In genomic region chr10:1036341-1036791, GRCh38 we compare ENCODE assay signal across 9 cellular contexts. TPM values are rescaled to one million over a fixed set of nuclear protein-coding genes. Genes with fewer than 3 reads are reported as not detected.
DNase-seq lines count a peak whose midpoint lies in the region; ATAC-seq, FAIRE-seq and TF ChIP-seq lines count a peak whose summit lies in the region.
"Had no signal": no experiment of that assay in that cellular context is flagged by ENCODE, and none has a peak within 500 bp of the region (broad histone marks: within the 10 kb centered on the region; RNA-seq: fewer than 3 reads in every experiment).

No MANE protein-coding gene starts in this region.

- no peaks in the 10 kb centered on the region for H3K9me2 ChIP-seq in GM23338 (ENCODE audit: insufficient read depth)

- H3K36me3 ChIP-seq in GM23338 (ENCODE audit: insufficient read depth) (peaks cover 20% of the 10 kb centered on the region), HepG2 (replicated peaks in 1 of 2; ENCODE audit: control insufficient read depth in 1 of 2, insufficient read depth in 2 of 2, low read length in 2 of 2) (peaks cover 4 to 11% of the 10 kb centered on the region in 2 experiments; a peak in 3 of 5 replicates)

- H3K9ac ChIP-seq in HepG2 (ENCODE audit: insufficient read depth, low read depth, low read length): no peak overlapping the region

- H3K79me2 ChIP-seq in GM23338 (replicated peaks; ENCODE audit: insufficient read depth) (0 out of 2 replicates have a peak, but pooled peaks cover 2% of the 10 kb centered on the region), HepG2 (ENCODE audit: insufficient read depth, low read length) (no peaks in the 10 kb centered on the region)

- peak overlapping the region; percentile 69; the same call in 1 of the 2 replicates for H3K27ac ChIP-seq in GM23338 (ENCODE audit: low read depth)
- H3K27ac ChIP-seq in HepG2 (ENCODE audit: extremely low read length, insufficient read depth, low read length): no peak overlapping the region

- TF ChIP-seq CTCF in GM23338 (conservative IDR thresholded peaks at IDR 0.05; ENCODE audit: low read depth in 2 of 2): no peak
- no peak for TF ChIP-seq CTCF in HepG2 (CRISPR knock-in tag; IDR thresholded peaks at IDR 0.05)

- 77% methylated on average over 14 of the region's 14 CpGs for WGBS in HepG2 (ENCODE audit: low lambda C conversion rate)

- H3K9me3 ChIP-seq in HepG2 (ENCODE audit: low read length): no peaks in the 10 kb centered on the region

- in situ Hi-C loops in HepG2 (cut with HindIII; ENCODE audit: extremely low pct_ligation_motif_present, low pct_unique_long_range_greater_than_20kb): no loop called here

- CTCF ChIA-PET in HepG2 (lab: Yijun Ruan, JAX; ENCODE audit: low intra/inter-chr PET ratio, low total read pairs): no interaction called here

- H3K4me1 ChIP-seq in GM23338 (ENCODE audit: insufficient read depth) (no peaks in the 10 kb centered on the region), HepG2 (ENCODE audit: insufficient read depth, low read length) (no peaks in the 10 kb centered on the region)

- H3K4me3 Mint-ChIP-seq in GM23338: no peak overlapping the region
- H3K4me3 Mint-ChIP-seq in T-helper 1 cell treated with Interleukin-12 subunit alpha and Interleukin-12 subunit beta and Interleukin-4 antibody, amounts not matched to agents 30 μg/mL and 1 μg/mL, for 36 hours: no peak overlapping the region

- H3K4me3 ChIP-seq in GM23338 (no peak overlapping the region), HepG2 (replicated peaks in 1 of 3; ENCODE audit: insufficient read depth in 1 of 3, low read depth in 2 of 3, low read length in 3 of 3) (no peak overlapping the region)

- H3K4me1 Mint-ChIP-seq in GM23338: peaks cover 9% of the 10 kb centered on the region; the same call in 2 of the 3 replicates
- peaks cover 14% of the 10 kb centered on the region for H3K4me1 Mint-ChIP-seq in T-helper 1 cell treated with Interleukin-12 subunit alpha and Interleukin-12 subunit beta and Interleukin-4 antibody, amounts not matched to agents 30 μg/mL and 1 μg/mL, for 36 hours (ENCODE audit: low read depth)

- H3K9me3 Mint-ChIP-seq in GM23338: no peaks in the 10 kb centered on the region
- no peaks in the 10 kb centered on the region for H3K9me3 Mint-ChIP-seq in T-helper 1 cell treated with Interleukin-12 subunit alpha and Interleukin-12 subunit beta and Interleukin-4 antibody, amounts not matched to agents 30 μg/mL and 1 μg/mL, for 36 hours

- H3K4me2 ChIP-seq in GM23338 (no peak overlapping the region), HepG2 (ENCODE audit: low read depth, low read length) (no peak overlapping the region)

- TF ChIP-seq EP300 in HepG2 (IDR thresholded peaks at IDR 0.05; ENCODE audit: low read depth in 2 of 2, low read length in 2 of 2) (no peak), HepG2 (CRISPR knock-in tag; IDR thresholded peaks at IDR 0.05; ENCODE audit: borderline replicate concordance) (no peak)

- ATAC-seq in GM18499 (IDR thresholded peaks at IDR 0.05; ENCODE audit: insufficient read depth, unreplicated experiment) (peak; percentile 75), GM23338 (no peak), HepG2 (peak; percentile 55), left ventricle myocardium superior (no peak)

- H3K36me3 Mint-ChIP-seq in GM23338 (ENCODE audit: low read depth): peaks cover 18% of the 10 kb centered on the region
- H3K36me3 Mint-ChIP-seq in T-helper 1 cell treated with Interleukin-12 subunit alpha and Interleukin-12 subunit beta and Interleukin-4 antibody, amounts not matched to agents 30 μg/mL and 1 μg/mL, for 36 hours (ENCODE audit: low read depth): peaks cover 19% of the 10 kb centered on the region

- no peak for TF ChIP-seq RAD21 in HepG2 (CRISPR knock-in tag; IDR thresholded peaks at IDR 0.05)

- peaks cover 19% of the 10 kb centered on the region for H3F3A ChIP-seq in GM23338 (replicated peaks; ENCODE audit: low read depth)

- BruUV-seq in HepG2 (replicated peaks; lab: Mats Ljungman, UMichigan): no TSS peak

- H3K27ac Mint-ChIP-seq in GM23338: peak overlapping the region; percentile 37; the same call in 1 of the 2 replicates
- H3K27ac Mint-ChIP-seq in T-helper 1 cell treated with Interleukin-12 subunit alpha and Interleukin-12 subunit beta and Interleukin-4 antibody, amounts not matched to agents 30 μg/mL and 1 μg/mL, for 36 hours: peak overlapping the region; percentile 31

- no peaks in the 10 kb centered on the region for H3K27me3 Mint-ChIP-seq in GM23338 (ENCODE audit: insufficient read depth, low read depth, poor library complexity)
- no peaks in the 10 kb centered on the region for H3K27me3 Mint-ChIP-seq in T-helper 1 cell treated with Interleukin-12 subunit alpha and Interleukin-12 subunit beta and Interleukin-4 antibody, amounts not matched to agents 30 μg/mL and 1 μg/mL, for 36 hours (ENCODE audit: low read depth)

- intact Hi-C loops in HepG2 (cut with micrococcal nuclease; ENCODE audit: unreplicated experiment) (no loop called here), left ventricle myocardium superior (cut with micrococcal nuclease) (no loop called here)

- no peak for TF ChIP-seq POLR2A in HepG2 (IDR thresholded peaks at IDR 0.05; ENCODE audit: insufficient read depth in 1 of 2, low read depth in 2 of 2, low read length in 2 of 2)

- no peaks in the 10 kb centered on the region for H3K27me3 ChIP-seq in GM23338 (ENCODE audit: insufficient read depth)
- no peaks in the 10 kb centered on the region for H3K27me3 ChIP-seq in HepG2 (ENCODE audit: control insufficient read depth in 1 of 2, insufficient read depth in 2 of 2, low read length in 2 of 2)

- DNase-seq in GM23338 (ENCODE audit: low spot score) (no peak), HepG2 (ENCODE audit: low spot score) (no peak), left ventricle myocardium superior (no peak), NCI-H2171 (lab: John Stamatoyannopoulos, UW) (no peak), NCI-H446 treated with DMSO at 0.1 percent for 48 hours (lab: John Stamatoyannopoulos, UW) (no peak), NCI-H748 treated with DMSO at 0.1 percent for 48 hours (lab: John Stamatoyannopoulos, UW) (no peak)

- POLR2A ChIA-PET in HepG2 (lab: Yijun Ruan, JAX): no interaction called here

- H2AFZ ChIP-seq in GM23338 (no peak overlapping the region), HepG2 (ENCODE audit: low read length) (no peak overlapping the region)

- FAIRE-seq in HepG2 (lab: Jason Lieb, UNC): no peak
- FAIRE-seq: colon had no signal

- H4K20me1 ChIP-seq in GM23338 (replicated peaks; ENCODE audit: insufficient read depth): peaks cover 21% of the 10 kb centered on the region
- H4K20me1 ChIP-seq in HepG2 (ENCODE audit: insufficient read depth, low read length): 0 out of 2 replicates have a peak, but pooled peaks cover 11% of the 10 kb centered on the region

RNA-seq across cellular contexts. Expression of gene IDI2, which starts 10.7 kb away (rescaled TPM):
- not detected in 2 replicates for total RNA-seq in GM23338 (2014; rRNA removed; shearing (Covaris generic))
- polyA plus RNA-seq in GM23338 (2016; fragmentation: Nextera tagmentation; extraction: Ambion mirVana) (not detected in 2 replicates), HepG2 (2011; rRNA removed) (not detected in 2 replicates)
- total RNA-seq in HepG2 (2016; rRNA removed; fragmentation: Illumina TruSeq; extraction: Trizol) (not detected in 2 replicates), left ventricle myocardium superior (not detected)
- not detected in 2 replicates for total RNA-seq in HepG2 (2016; cell fraction: cytosol; rRNA removed; fragmentation: Illumina TruSeq; extraction: Trizol; ENCODE audit: low read depth)
- not detected in 2 replicates for total RNA-seq in HepG2 (2016; cell fraction: insoluble cytoplasmic fraction; rRNA removed; fragmentation: Illumina TruSeq; extraction: Trizol)
- not detected in 2 replicates for total RNA-seq in HepG2 (2016; cell fraction: membrane; rRNA removed; fragmentation: Illumina TruSeq; extraction: Trizol)
- total RNA-seq in HepG2 (2016; cell fraction: nucleus; rRNA removed; fragmentation: Illumina TruSeq; extraction: Trizol): not detected in 2 replicates
- not detected in 2 replicates for polyA plus RNA-seq in HepG2 (2011; cell fraction: cytosol; rRNA removed)
- not detected in 2 replicates for polyA plus RNA-seq in HepG2 (2011; cell fraction: nucleus; rRNA removed)
- not detected in 2 replicates for polyA plus RNA-seq in HepG2 (2012)
- not detected in 2 replicates for polyA plus RNA-seq in HepG2 (2016; cell fraction: cytosol; fragmentation: Illumina TruSeq; extraction: Trizol; ENCODE audit: low read depth)
- polyA plus RNA-seq in HepG2 (2016; cell fraction: insoluble cytoplasmic fraction; fragmentation: Illumina TruSeq; extraction: Trizol; ENCODE audit: low read depth): not detected in 2 replicates
- polyA plus RNA-seq in HepG2 (2016; cell fraction: membrane; fragmentation: Illumina TruSeq; extraction: Trizol; ENCODE audit: low read depth): not detected in 2 replicates
- not detected in 2 replicates for polyA plus RNA-seq in HepG2 (2016; cell fraction: nucleus; fragmentation: Illumina TruSeq; extraction: Trizol; ENCODE audit: insufficient read depth, low read depth)
- not detected in 2 replicates for polyA minus RNA-seq in HepG2 (2011; rRNA and poly(A)+ RNA removed; ENCODE audit: low replicate concordance)
- not detected in 2 replicates for polyA minus RNA-seq in HepG2 (2011; cell fraction: cytosol; rRNA and poly(A)+ RNA removed)
- polyA minus RNA-seq in HepG2 (2011; cell fraction: nucleus; rRNA and poly(A)+ RNA removed): not detected in 2 replicates

RNA-seq across cellular contexts. Expression of gene IDI1, which starts 12.6 kb away (rescaled TPM):
- 147 and 154 TPM in 2 replicates for total RNA-seq in GM23338 (2014; rRNA removed; shearing (Covaris generic))
- polyA plus RNA-seq in GM23338 (2016; fragmentation: Nextera tagmentation; extraction: Ambion mirVana): 99.0 and 119 TPM in 2 replicates
- 145 and 247 TPM in 2 replicates for total RNA-seq in HepG2 (2016; rRNA removed; fragmentation: Illumina TruSeq; extraction: Trizol)
- 30.6 and 36.4 TPM in 2 replicates for total RNA-seq in HepG2 (2016; cell fraction: cytosol; rRNA removed; fragmentation: Illumina TruSeq; extraction: Trizol; ENCODE audit: low read depth)
- 151 and 249 TPM in 2 replicates for total RNA-seq in HepG2 (2016; cell fraction: insoluble cytoplasmic fraction; rRNA removed; fragmentation: Illumina TruSeq; extraction: Trizol)
- total RNA-seq in HepG2 (2016; cell fraction: membrane; rRNA removed; fragmentation: Illumina TruSeq; extraction: Trizol): 51.4 and 56.7 TPM in 2 replicates
- total RNA-seq in HepG2 (2016; cell fraction: nucleus; rRNA removed; fragmentation: Illumina TruSeq; extraction: Trizol): 95.7 and 98.8 TPM in 2 replicates
- 44.4 and 56.6 TPM in 2 replicates for polyA plus RNA-seq in HepG2 (2011; rRNA removed)
- polyA plus RNA-seq in HepG2 (2011; cell fraction: cytosol; rRNA removed): 17.6 and 37.3 TPM in 2 replicates
- 43.0 and 68.2 TPM in 2 replicates for polyA plus RNA-seq in HepG2 (2011; cell fraction: nucleus; rRNA removed)
- polyA plus RNA-seq in HepG2 (2012): 95.0 and 101 TPM in 2 replicates
- polyA plus RNA-seq in HepG2 (2016; cell fraction: cytosol; fragmentation: Illumina TruSeq; extraction: Trizol; ENCODE audit: low read depth): 11.6 and 13.1 TPM in 2 replicates
- polyA plus RNA-seq in HepG2 (2016; cell fraction: insoluble cytoplasmic fraction; fragmentation: Illumina TruSeq; extraction: Trizol; ENCODE audit: low read depth): 253 and 286 TPM in 2 replicates
- polyA plus RNA-seq in HepG2 (2016; cell fraction: membrane; fragmentation: Illumina TruSeq; extraction: Trizol; ENCODE audit: low read depth): 34.8 and 35.9 TPM in 2 replicates
- 142 and 155 TPM in 2 replicates for polyA plus RNA-seq in HepG2 (2016; cell fraction: nucleus; fragmentation: Illumina TruSeq; extraction: Trizol; ENCODE audit: insufficient read depth, low read depth)
- polyA minus RNA-seq in HepG2 (2011; rRNA and poly(A)+ RNA removed; ENCODE audit: low replicate concordance): 13.6 and 22.4 TPM in 2 replicates
- polyA minus RNA-seq in HepG2 (2011; cell fraction: cytosol; rRNA and poly(A)+ RNA removed): 13.5 and 22.8 TPM in 2 replicates
- 43.5 and 60.7 TPM in 2 replicates for polyA minus RNA-seq in HepG2 (2011; cell fraction: nucleus; rRNA and poly(A)+ RNA removed)
- 15.8 TPM for total RNA-seq in left ventricle myocardium superior

RNA-seq across cellular contexts. Expression of gene WDR37, which starts 19.8 kb away (rescaled TPM):
- total RNA-seq in GM23338 (2014; rRNA removed; shearing (Covaris generic)): 9.7 and 10.2 TPM in 2 replicates
- polyA plus RNA-seq in GM23338 (2016; fragmentation: Nextera tagmentation; extraction: Ambion mirVana) (6.0 TPM in 2 replicates), HepG2 (2011; rRNA removed) (7.5 and 8.6 TPM in 2 replicates)
- total RNA-seq in HepG2 (2016; rRNA removed; fragmentation: Illumina TruSeq; extraction: Trizol) (5.4 and 5.9 TPM in 2 replicates), left ventricle myocardium superior (35.0 TPM)
- total RNA-seq in HepG2 (2016; cell fraction: cytosol; rRNA removed; fragmentation: Illumina TruSeq; extraction: Trizol; ENCODE audit: low read depth): 14.4 and 16.4 TPM in 2 replicates
- total RNA-seq in HepG2 (2016; cell fraction: insoluble cytoplasmic fraction; rRNA removed; fragmentation: Illumina TruSeq; extraction: Trizol): 4.7 and 6.1 TPM in 2 replicates
- 8.1 and 8.5 TPM in 2 replicates for total RNA-seq in HepG2 (2016; cell fraction: membrane; rRNA removed; fragmentation: Illumina TruSeq; extraction: Trizol)
- 7.7 and 7.8 TPM in 2 replicates for total RNA-seq in HepG2 (2016; cell fraction: nucleus; rRNA removed; fragmentation: Illumina TruSeq; extraction: Trizol)
- polyA plus RNA-seq in HepG2 (2011; cell fraction: cytosol; rRNA removed): 5.3 TPM in 2 replicates
- 19.8 and 22.5 TPM in 2 replicates for polyA plus RNA-seq in HepG2 (2011; cell fraction: nucleus; rRNA removed)
- 6.1 and 6.9 TPM in 2 replicates for polyA plus RNA-seq in HepG2 (2012)
- 0.37 and 0.41 TPM in 2 replicates for polyA plus RNA-seq in HepG2 (2016; cell fraction: cytosol; fragmentation: Illumina TruSeq; extraction: Trizol; ENCODE audit: low read depth)
- 4.6 and 5.8 TPM in 2 replicates for polyA plus RNA-seq in HepG2 (2016; cell fraction: insoluble cytoplasmic fraction; fragmentation: Illumina TruSeq; extraction: Trizol; ENCODE audit: low read depth)
- polyA plus RNA-seq in HepG2 (2016; cell fraction: membrane; fragmentation: Illumina TruSeq; extraction: Trizol; ENCODE audit: low read depth): 1.1 and 1.2 TPM in 2 replicates
- polyA plus RNA-seq in HepG2 (2016; cell fraction: nucleus; fragmentation: Illumina TruSeq; extraction: Trizol; ENCODE audit: insufficient read depth, low read depth): 16.0 TPM in 2 replicates
- 39.9 and 41.7 TPM in 2 replicates for polyA minus RNA-seq in HepG2 (2011; rRNA and poly(A)+ RNA removed; ENCODE audit: low replicate concordance)
- polyA minus RNA-seq in HepG2 (2011; cell fraction: cytosol; rRNA and poly(A)+ RNA removed): 7.3 and 13.4 TPM in 2 replicates
- polyA minus RNA-seq in HepG2 (2011; cell fraction: nucleus; rRNA and poly(A)+ RNA removed): 16.2 and 17.1 TPM in 2 replicates

RNA-seq across cellular contexts. Expression of gene GTPBP4, which starts 48.1 kb away (rescaled TPM):
- 48.7 and 56.5 TPM in 2 replicates for total RNA-seq in GM23338 (2014; rRNA removed; shearing (Covaris generic))
- polyA plus RNA-seq in GM23338 (2016; fragmentation: Nextera tagmentation; extraction: Ambion mirVana): 51.2 and 62.6 TPM in 2 replicates
- total RNA-seq in HepG2 (2016; rRNA removed; fragmentation: Illumina TruSeq; extraction: Trizol): 85.5 and 101 TPM in 2 replicates
- total RNA-seq in HepG2 (2016; cell fraction: cytosol; rRNA removed; fragmentation: Illumina TruSeq; extraction: Trizol; ENCODE audit: low read depth): 9.2 and 10.8 TPM in 2 replicates
- total RNA-seq in HepG2 (2016; cell fraction: insoluble cytoplasmic fraction; rRNA removed; fragmentation: Illumina TruSeq; extraction: Trizol): 73.1 and 98.3 TPM in 2 replicates
- total RNA-seq in HepG2 (2016; cell fraction: membrane; rRNA removed; fragmentation: Illumina TruSeq; extraction: Trizol): 17.2 and 23.2 TPM in 2 replicates
- 61.0 and 70.2 TPM in 2 replicates for total RNA-seq in HepG2 (2016; cell fraction: nucleus; rRNA removed; fragmentation: Illumina TruSeq; extraction: Trizol)
- 20.1 and 24.1 TPM in 2 replicates for polyA plus RNA-seq in HepG2 (2011; rRNA removed)
- polyA plus RNA-seq in HepG2 (2011; cell fraction: cytosol; rRNA removed): 9.2 and 11.6 TPM in 2 replicates
- 31.1 and 31.6 TPM in 2 replicates for polyA plus RNA-seq in HepG2 (2011; cell fraction: nucleus; rRNA removed)
- polyA plus RNA-seq in HepG2 (2012): 37.7 and 40.3 TPM in 2 replicates
- 3.6 and 4.3 TPM in 2 replicates for polyA plus RNA-seq in HepG2 (2016; cell fraction: cytosol; fragmentation: Illumina TruSeq; extraction: Trizol; ENCODE audit: low read depth)
- 116 and 119 TPM in 2 replicates for polyA plus RNA-seq in HepG2 (2016; cell fraction: insoluble cytoplasmic fraction; fragmentation: Illumina TruSeq; extraction: Trizol; ENCODE audit: low read depth)
- polyA plus RNA-seq in HepG2 (2016; cell fraction: membrane; fragmentation: Illumina TruSeq; extraction: Trizol; ENCODE audit: low read depth): 8.8 and 12.3 TPM in 2 replicates
- polyA plus RNA-seq in HepG2 (2016; cell fraction: nucleus; fragmentation: Illumina TruSeq; extraction: Trizol; ENCODE audit: insufficient read depth, low read depth): 109 and 116 TPM in 2 replicates
- polyA minus RNA-seq in HepG2 (2011; rRNA and poly(A)+ RNA removed; ENCODE audit: low replicate concordance): 35.4 and 59.3 TPM in 2 replicates
- polyA minus RNA-seq in HepG2 (2011; cell fraction: cytosol; rRNA and poly(A)+ RNA removed): 14.2 and 15.8 TPM in 2 replicates
- 62.8 and 65.3 TPM in 2 replicates for polyA minus RNA-seq in HepG2 (2011; cell fraction: nucleus; rRNA and poly(A)+ RNA removed)
- total RNA-seq in left ventricle myocardium superior: 27.8 TPM

Comparison
In these comparisons a context has a peak if more than half of its experiments do, and no peak if none do; other contexts are left out.
1. ATAC-seq: peak in GM18499 (single experiment) and HepG2 (single experiment); none in GM23338 (single experiment) and left ventricle myocardium superior (single experiment).